In genomic region chr22:46286941-46287872, GRCh38 we compare ENCODE assay signal across 1 cellular context.
TF ChIP-seq lines count a peak whose summit lies in the region.

No MANE protein-coding gene starts in this region.

TF ChIP-seq in GM23338, 12 proteins besides CTCF, POLR2A, EP300 and RAD21 (continued from another document):
- TF ChIP-seq REST (IDR thresholded peaks at IDR 0.05; ENCODE audit: unreplicated experiment) (no peak), ZNF462 (CRISPR knock-in tag; IDR thresholded peaks at IDR 0.05) (no peak), EZH2phosphoT487 (IDR thresholded peaks at IDR 0.05; ENCODE audit: unreplicated experiment) (no peak), ZNF331 (CRISPR knock-in tag; IDR thresholded peaks at IDR 0.05; ENCODE audit: low read depth) (no peak), ZNF114 (CRISPR knock-in tag; IDR thresholded peaks at IDR 0.05) (no peak), JUNB (IDR thresholded peaks at IDR 0.05; ENCODE audit: unreplicated experiment) (no peak)
TF ChIP-seq in GM23338: peak in this region for 0.
